Comparison of ENCODE assay signal across 9 cellular contexts in genomic region chr16:71499775-71500364, GRCh38. TPM values are rescaled to one million over a fixed set of nuclear protein-coding genes. Genes with fewer than 3 reads are reported as not detected.
DNase-seq lines count a peak whose midpoint lies in the region; ATAC-seq and TF ChIP-seq lines count a peak whose summit lies in the region.
"Had no signal": no experiment of that assay in that cellular context is flagged by ENCODE, and none has a peak within 500 bp of the region (broad histone marks: within the 10 kb centered on the region; RNA-seq: fewer than 3 reads in every experiment).

No MANE protein-coding gene starts in this region.

- DNase-seq in HEK293T (ENCODE audit: extremely low spot score): peak; percentile 70
- DNase-seq in NCI-H748 treated with DMSO at 0.1 percent for 48 hours (lab: John Stamatoyannopoulos, UW): peak; percentile 26
- DNase-seq in activated CD4-positive, alpha-beta memory T cell treated with anti-CD3 and anti-CD28 coated beads, Interleukin-2, amount 10 ng/mL, durations not matched to agents 7 days and 5 days: peak; percentile 51
- peak; percentile 79 to 90 for DNase-seq in erythroblast (lab: John Stamatoyannopoulos, UW)
- no peak for DNase-seq in GF-D8 (lab: John Stamatoyannopoulos, UW)

- H3K9me3 ChIP-seq in DOHH2 (ENCODE audit: control insufficient read depth, insufficient read depth, low read length): no peaks in the 10 kb centered on the region
- H3K9me3 ChIP-seq in neural cell (ENCODE audit: low read length): no peaks in the 10 kb centered on the region

- no peak overlapping the region for H2AFZ ChIP-seq in neural cell (ENCODE audit: low read depth, low read length)

- no peaks in the 10 kb centered on the region for H3K9me3 Mint-ChIP-seq in activated CD4-positive, alpha-beta memory T cell treated with anti-CD3 and anti-CD28 coated beads, Interleukin-2, amount 10 ng/mL, durations not matched to agents 7 days and 5 days

- H3K9ac ChIP-seq in neural cell (ENCODE audit: low read length): no peak overlapping the region

- H3K27ac Mint-ChIP-seq in activated CD4-positive, alpha-beta memory T cell treated with anti-CD3 and anti-CD28 coated beads, Interleukin-2, amount 10 ng/mL, durations not matched to agents 7 days and 5 days: no peak overlapping the region
- H3K27ac Mint-ChIP-seq: activated naive CD8-positive, alpha-beta T cell had no signal

- TF ChIP-seq EP300 in neural cell (conservative IDR thresholded peaks at IDR 0.05; ENCODE audit: poor library complexity, severe bottlenecking): no peak

- TF ChIP-seq CTCF in DOHH2 (IDR thresholded peaks at IDR 0.05; ENCODE audit: low read depth, low read length, poor library complexity, severe bottlenecking) (peak; percentile 81), neural cell (IDR thresholded peaks at IDR 0.05; ENCODE audit: poor library complexity, severe bottlenecking) (peak; percentile 91)

- H3K4me1 ChIP-seq in DOHH2 (ENCODE audit: control insufficient read depth, low read length): no peaks in the 10 kb centered on the region

- no peak overlapping the region for H3K4me2 ChIP-seq in DOHH2 (ENCODE audit: low read length)
- no peak overlapping the region for H3K4me2 ChIP-seq in neural cell (ENCODE audit: low read length)

- no peaks in the 10 kb centered on the region for H3K27me3 ChIP-seq in DOHH2 (ENCODE audit: control insufficient read depth, low read length)
- H3K27me3 ChIP-seq in neural cell (ENCODE audit: insufficient read depth, low read depth, low read length): no peaks in the 10 kb centered on the region

- H3F3A ChIP-seq in DOHH2 (ENCODE audit: control insufficient read depth, insufficient read depth) (no peaks in the 10 kb centered on the region), neural cell (ENCODE audit: insufficient read depth, low read length, poor library complexity, severe bottlenecking) (no peaks in the 10 kb centered on the region)

- H3K4me1 Mint-ChIP-seq in activated CD4-positive, alpha-beta memory T cell treated with anti-CD3 and anti-CD28 coated beads, Interleukin-2, amount 10 ng/mL, durations not matched to agents 7 days and 5 days: no peaks in the 10 kb centered on the region

- no peak for TF ChIP-seq POLR2A in erythroblast (IDR thresholded peaks at IDR 0.05; ENCODE audit: low read length)

- H3K4me3 Mint-ChIP-seq in activated CD4-positive, alpha-beta memory T cell treated with anti-CD3 and anti-CD28 coated beads, Interleukin-2, amount 10 ng/mL, durations not matched to agents 7 days and 5 days: no peak overlapping the region
- H3K4me3 Mint-ChIP-seq: activated naive CD8-positive, alpha-beta T cell had no signal

- H3K79me2 ChIP-seq in DOHH2 (ENCODE audit: control insufficient read depth, low read length) (no peaks in the 10 kb centered on the region), neural cell (replicated peaks; ENCODE audit: insufficient read depth, low read length) (no peaks in the 10 kb centered on the region)

- H3K4me3 ChIP-seq in DOHH2 (ENCODE audit: low read length) (no peak overlapping the region), neural cell (ENCODE audit: low read length) (no peak overlapping the region)

- H3K27ac ChIP-seq in DOHH2 (ENCODE audit: low read depth, low read length): no peak overlapping the region
- no peak overlapping the region for H3K27ac ChIP-seq in neural cell (ENCODE audit: low read length)

- CTCF ChIA-PET in HEK293T (lab: Yijun Ruan, JAX): interaction anchor here (0.5 to 2.0 kb wide), 8 partner anchors 11 to 701 kb away, joined by 3 to 15 read pairs (median 4); partner anchors contain the start of gene ZNF19
- CTCF ChIA-PET in activated CD4-positive, alpha-beta memory T cell treated with anti-CD3 and anti-CD28 coated beads, Interleukin-2, amount 10 ng/mL, durations not matched to agents 7 days and 5 days (lab: Charles Lee): interaction anchor here (0.5 to 4.5 kb wide), 17 partner anchors 8 to 188 kb away, joined by 3 to 72 read pairs (median 3); partner anchors contain the start of gene ZNF19

- H3K27me3 Mint-ChIP-seq in activated CD4-positive, alpha-beta memory T cell treated with anti-CD3 and anti-CD28 coated beads, Interleukin-2, amount 10 ng/mL, durations not matched to agents 7 days and 5 days: peaks cover 3% of the 10 kb centered on the region

- H4K20me1 ChIP-seq in DOHH2 (ENCODE audit: control insufficient read depth, insufficient read depth, low read depth, low read length) (no peaks in the 10 kb centered on the region), neural cell (ENCODE audit: insufficient read depth) (no peaks in the 10 kb centered on the region)

- H3K36me3 ChIP-seq in DOHH2 (ENCODE audit: control insufficient read depth, low read length): no peaks in the 10 kb centered on the region
- no peaks in the 10 kb centered on the region for H3K36me3 ChIP-seq in neural cell (ENCODE audit: insufficient read depth, low read length)

- peak; percentile 91 for TF ChIP-seq RAD21 in neural cell (conservative IDR thresholded peaks at IDR 0.05)

- H3K9me2 ChIP-seq in DOHH2 (replicated peaks; ENCODE audit: control insufficient read depth, low read length): no peaks in the 10 kb centered on the region
- H3K9me2 ChIP-seq in neural cell (ENCODE audit: insufficient read depth, low read length): no peaks in the 10 kb centered on the region

- POLR2A ChIA-PET in HEK293T (lab: Yijun Ruan, JAX): interaction anchor here (1.2 kb wide), 1 partner anchor 16 kb away, joined by 3 read pairs; no protein-coding TSS in a partner anchor
- POLR2A ChIA-PET in activated CD4-positive, alpha-beta memory T cell treated with anti-CD3 and anti-CD28 coated beads, Interleukin-2, amount 10 ng/mL, durations not matched to agents 7 days and 5 days (lab: Charles Lee): no interaction called here

- H3K36me3 Mint-ChIP-seq in activated CD4-positive, alpha-beta memory T cell treated with anti-CD3 and anti-CD28 coated beads, Interleukin-2, amount 10 ng/mL, durations not matched to agents 7 days and 5 days (ENCODE audit: low read depth): no peaks in the 10 kb centered on the region
- H3K36me3 Mint-ChIP-seq: activated naive CD8-positive, alpha-beta T cell had no signal

- ATAC-seq in HG03442 (IDR thresholded peaks at IDR 0.05; ENCODE audit: unreplicated experiment): no peak

TF ChIP-seq in HEK293T, 16 proteins besides CTCF, POLR2A, EP300 and RAD21 (continues in another document):
- TF ChIP-seq NFRKB (IDR thresholded peaks at IDR 0.05) (no peak), BHLHE40 (IDR thresholded peaks at IDR 0.05; ENCODE audit: borderline replicate concordance) (no peak), L3MBTL2 (conservative IDR thresholded peaks at IDR 0.05) (no peak), SUZ12 (IDR thresholded peaks at IDR 0.05) (no peak), TARDBP (IDR thresholded peaks at IDR 0.05) (no peak), ARNT (IDR thresholded peaks at IDR 0.05) (no peak), FOXK2 (IDR thresholded peaks at IDR 0.05) (no peak), FOXM1 (IDR thresholded peaks at IDR 0.05; ENCODE audit: borderline replicate concordance) (no peak), FOXA1 (IDR thresholded peaks at IDR 0.05) (no peak), LEF1 (IDR thresholded peaks at IDR 0.05; ENCODE audit: borderline replicate concordance) (no peak), SP1 (IDR thresholded peaks at IDR 0.05) (no peak), HDGF (IDR thresholded peaks at IDR 0.05; ENCODE audit: borderline replicate concordance) (no peak)

TF ChIP-seq in neural cell, 6 proteins besides CTCF, POLR2A, EP300 and RAD21:
- TF ChIP-seq POLR2AphosphoS5 (IDR thresholded peaks at IDR 0.05) (no peak), REST (IDR thresholded peaks at IDR 0.05; ENCODE audit: borderline replicate concordance) (no peak), SMC3 (conservative IDR thresholded peaks at IDR 0.05; ENCODE audit: poor library complexity) (peak; percentile 88), MXI1 (conservative IDR thresholded peaks at IDR 0.05; ENCODE audit: poor library complexity, severe bottlenecking) (no peak), EZH2 (IDR thresholded peaks at IDR 0.05; ENCODE audit: borderline replicate concordance, insufficient read depth, low read length, poor library complexity, severe bottlenecking) (no peak), TAF1 (IDR thresholded peaks at IDR 0.05; ENCODE audit: low read depth) (no peak)

RNA-seq across cellular contexts. Expression of gene ZNF19, which starts 10.7 kb away (rescaled TPM):
- total RNA-seq in activated CD4-positive, alpha-beta memory T cell treated with anti-CD3 and anti-CD28 coated beads, Interleukin-2, amount 10 ng/mL, durations not matched to agents 7 days and 5 days: 1 to 10 TPM; 2.1 to 2.8 TPM
- polyA plus RNA-seq in neural cell: 6.6 and 11.8 TPM in 2 replicates
- polyA minus RNA-seq in neural cell: 14.8 and 17.3 TPM in 2 replicates

RNA-seq across cellular contexts. Expression of gene CHST4, which starts 26.4 kb away (rescaled TPM):
- not detected for total RNA-seq in activated CD4-positive, alpha-beta memory T cell treated with anti-CD3 and anti-CD28 coated beads, Interleukin-2, amount 10 ng/mL, durations not matched to agents 7 days and 5 days
- polyA plus RNA-seq in neural cell: not detected in 2 replicates
- polyA minus RNA-seq in neural cell: 0.23 TPM in 1 of 2 replicates, not detected in the other

RNA-seq across cellular contexts. Expression of gene ZNF23, which starts 37.8 kb away (rescaled TPM):
- total RNA-seq in activated CD4-positive, alpha-beta memory T cell treated with anti-CD3 and anti-CD28 coated beads, Interleukin-2, amount 10 ng/mL, durations not matched to agents 7 days and 5 days: 1 to 10 TPM; 6.0 to 7.3 TPM
- 35.9 and 40.4 TPM in 2 replicates for polyA plus RNA-seq in neural cell
- polyA minus RNA-seq in neural cell: 30.9 and 32.4 TPM in 2 replicates

RNA-seq across cellular contexts. Expression of gene TLE7, which starts 58.0 kb away (rescaled TPM):
- not detected for total RNA-seq in activated CD4-positive, alpha-beta memory T cell treated with anti-CD3 and anti-CD28 coated beads, Interleukin-2, amount 10 ng/mL, durations not matched to agents 7 days and 5 days
- not detected in 2 replicates for polyA plus RNA-seq in neural cell
- not detected in 2 replicates for polyA minus RNA-seq in neural cell
